ENCODE assay signal across 16 cellular contexts in the genomic region with DNA sequence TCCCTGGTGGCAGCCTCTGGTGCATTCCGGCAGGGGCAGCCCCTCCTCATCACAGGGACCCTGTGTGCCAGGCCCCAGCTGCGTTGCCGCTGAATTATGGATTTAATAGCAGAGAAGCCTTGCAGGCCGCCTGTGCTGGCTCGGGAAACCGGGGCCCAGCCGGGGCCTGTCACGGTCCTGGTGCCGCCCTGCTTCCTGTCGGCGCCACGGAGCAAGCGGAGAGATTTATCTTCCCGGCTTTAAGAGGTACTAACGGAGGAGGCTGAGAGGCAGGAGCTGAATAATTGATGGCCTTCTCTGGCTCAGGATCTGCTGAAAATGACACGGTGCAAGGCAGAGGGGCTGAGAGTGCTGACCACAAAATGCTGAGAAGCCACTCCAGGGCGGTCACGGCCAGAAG. TPM values are rescaled to one million over a fixed set of nuclear protein-coding genes. Genes with fewer than 3 reads are reported as not detected.
A peak's percentile ranks its signal among the peaks of the same experiment; 100 is the strongest.
DNase-seq lines count a peak whose midpoint lies in the region; ATAC-seq, FAIRE-seq and TF ChIP-seq lines count a peak whose summit lies in the region.
"Had no signal": no experiment of that assay in that cellular context is flagged by ENCODE, and none has a peak within 500 bp of the region (broad histone marks: within the 10 kb centered on the region; RNA-seq: fewer than 3 reads in every experiment).

No MANE protein-coding gene starts in this region.

- H2BK15ac ChIP-seq in H9 (ENCODE audit: low read depth, low read length) = no peak overlapping the region

- dilution Hi-C loops in endothelial cell of umbilical vein (cut with MboI; ENCODE audit: extremely low pct_ligation_motif_present, low sequenced_read_pairs) = no loop called here

- in situ Hi-C loops in KBM-7 (cut with MboI; ENCODE audit: low pct_unique_long_range_greater_than_20kb, low sequenced_read_pairs) = no loop called here

- TF ChIP-seq CTCF in H9 (conservative IDR thresholded peaks at IDR 0.05) (no peak), endothelial cell of umbilical vein (IDR thresholded peaks at IDR 0.05; ENCODE audit: extremely low read depth in 1 of 2, insufficient read depth in 1 of 2, low read depth in 1 of 2, low read length in 2 of 2) (no peak), nephron progenitor cell (IDR thresholded peaks at IDR 0.05) (no peak), foreskin keratinocyte (conservative IDR thresholded peaks at IDR 0.05) (no peak)

- no CpG with 5 or more reads among the region's 18 CpGs for WGBS in H9 (ENCODE audit: extremely low coverage, insufficient read length, low lambda C conversion rate)

- H3K56ac ChIP-seq in H9 (ENCODE audit: insufficient read length, low read depth, low read length) = no peak overlapping the region

- no peak for FAIRE-seq in endothelial cell of umbilical vein (lab: Jason Lieb, UNC)

- H3K79me1 ChIP-seq in H9 (ENCODE audit: insufficient read depth, low read depth, low read length, poor library complexity, severe bottlenecking) = no peaks in the 10 kb centered on the region

- H4K91ac ChIP-seq in H9 (ENCODE audit: insufficient read length, low read depth, low read length) = no peak overlapping the region

- no peak overlapping the region for H3K23ac ChIP-seq in H9 (ENCODE audit: insufficient read length, low read depth, low read length)

- H3K4me1 Mint-ChIP-seq in H9 = peaks cover 24 to 41% of the 10 kb centered on the region in 2 experiments
- H3K4me1 Mint-ChIP-seq in nephron progenitor cell = peaks cover 54% of the 10 kb centered on the region
- H3K4me1 Mint-ChIP-seq in immature natural killer cell = peaks cover 25 to 29% of the 10 kb centered on the region in 2 donors

- POLR2A ChIA-PET in endothelial cell of umbilical vein (lab: Charles Lee) = no interaction called here

- no peak overlapping the region for H3K4me3 Mint-ChIP-seq in H9
- H3K4me3 Mint-ChIP-seq in nephron progenitor cell = peak overlapping the region; percentile 38
- H3K4me3 Mint-ChIP-seq in immature natural killer cell = no peak overlapping the region

- H3K4me2 ChIP-seq in BLaER1 = peak overlapping the region; percentile 99
- no peak overlapping the region for H3K4me2 ChIP-seq in H9 (ENCODE audit: insufficient read depth, insufficient read length, low read length)
- no peak overlapping the region for H3K4me2 ChIP-seq in endothelial cell of umbilical vein (ENCODE audit: insufficient read depth, low read length)

- no peak overlapping the region for H3T11ph ChIP-seq in H9 (ENCODE audit: low read length)

- DNase-seq in H9 (no peak), endothelial cell of umbilical vein (ENCODE audit: low read depth, low spot score) (no peak), nephron progenitor cell (peak; percentile 49), foreskin keratinocyte (no peak), immature natural killer cell (no peak), KBM-7 (no peak)
- DNase-seq: anterior cingulate cortex; C1 segment of cervical spinal cord; NCI-H1048; NCI-H226; stimulated activated naive CD8-positive, alpha-beta T cell treated with anti-CD3 and anti-CD28 coated beads, Interleukin-15, Interleukin-2, amounts not matched to agents 100 U/mL and 50 U/mL, for 24 hours had no signal

- H3K9me3 Mint-ChIP-seq in H9 (no peaks in the 10 kb centered on the region), nephron progenitor cell (no peaks in the 10 kb centered on the region), immature natural killer cell (no peaks in the 10 kb centered on the region)
- H3K9me3 Mint-ChIP-seq: memory B cell had no signal

- BruUV-seq in endothelial cell of umbilical vein (replicated peaks; lab: Mats Ljungman, UMichigan) = no TSS peak

- H3K27ac Mint-ChIP-seq in H9 = peak overlapping the region in 1 of 3 experiments; percentile 53; a peak in 1 of 7 replicates
- H3K27ac Mint-ChIP-seq in nephron progenitor cell = no peak overlapping the region
- peak overlapping the region in 2 of 6 donors; percentile 34 to 59 for H3K27ac Mint-ChIP-seq in immature natural killer cell
- H3K27ac Mint-ChIP-seq: memory B cell had no signal

- H2BK120ac ChIP-seq in H9 (ENCODE audit: low read depth, low read length, poor library complexity, severe bottlenecking) = no peak overlapping the region

- no peak overlapping the region for H2BK12ac ChIP-seq in H9 (ENCODE audit: insufficient read length, low read depth, low read length)

- H2BK5ac ChIP-seq in H9 (ENCODE audit: insufficient read length, low read length) = no peak overlapping the region

- H3K27me3 Mint-ChIP-seq in H9 (ENCODE audit: low read depth) (no peaks in the 10 kb centered on the region; the same call in 1 of the 2 replicates), nephron progenitor cell (ENCODE audit: low read depth, poor library complexity) (peaks cover 28% of the 10 kb centered on the region), immature natural killer cell (ENCODE audit: low read depth in 3 of 3) (peaks cover 0 to 2% (median 0%) of the 10 kb centered on the region in 3 donors)

- H3K9ac ChIP-seq in BLaER1 (peak overlapping the region; percentile 12; the same call in 1 of the 2 replicates), H9 (ENCODE audit: extremely low read depth, insufficient read length, low read length) (no peak overlapping the region), endothelial cell of umbilical vein (replicated peaks; ENCODE audit: extremely low read depth, insufficient read depth, low read length) (no peak overlapping the region)

- H3K9me1 ChIP-seq in endothelial cell of umbilical vein (replicated peaks; ENCODE audit: control insufficient read depth, extremely low read depth, insufficient read depth, low read length) = no peaks in the 10 kb centered on the region

- ATAC-seq in foreskin keratinocyte (no peak), HG02840 (IDR thresholded peaks at IDR 0.05; ENCODE audit: low FRiP score, unreplicated experiment) (no peak)
- ATAC-seq: stimulated activated naive CD8-positive, alpha-beta T cell treated with anti-CD3 and anti-CD28 coated beads, Interleukin-15, Interleukin-2, amounts not matched to agents 100 U/mL and 50 U/mL, for 24 hours had no signal

- CTCF ChIA-PET in endothelial cell of umbilical vein (lab: Charles Lee) = no interaction called here

- H3K9me3 ChIP-seq in BLaER1 (no peaks in the 10 kb centered on the region), H9 (ENCODE audit: control insufficient read depth, low read depth, low read length) (no peaks in the 10 kb centered on the region), endothelial cell of umbilical vein (replicated peaks; ENCODE audit: control insufficient read depth, insufficient read depth, low read length) (no peaks in the 10 kb centered on the region)
- H3K9me3 ChIP-seq: SJSA1 had no signal

- no peak overlapping the region for H3K14ac ChIP-seq in H9 (ENCODE audit: insufficient read depth, low read length)

- H3K36me3 Mint-ChIP-seq in H9 (ENCODE audit: insufficient read depth in 1 of 3, low read depth in 3 of 3) (no peaks in the 10 kb centered on the region), nephron progenitor cell (ENCODE audit: low read depth) (no peaks in the 10 kb centered on the region), immature natural killer cell (no peaks in the 10 kb centered on the region)
- H3K36me3 Mint-ChIP-seq: memory B cell had no signal

- no peak overlapping the region for H4K5ac ChIP-seq in H9 (ENCODE audit: insufficient read length, low read depth, low read length)

- H3K23me2 ChIP-seq in H9 (ENCODE audit: insufficient read length, low read depth, low read length, poor library complexity, severe bottlenecking) = no peaks in the 10 kb centered on the region

- H3K18ac ChIP-seq in H9 (ENCODE audit: insufficient read length, low read depth, low read length) = peak overlapping the region; percentile 22

- no peaks in the 10 kb centered on the region for H3K36me3 ChIP-seq in BLaER1
- H3K36me3 ChIP-seq in endothelial cell of umbilical vein (ENCODE audit: control insufficient read depth in 2 of 2, extremely low read depth in 1 of 2, insufficient read depth in 2 of 2, low read length in 2 of 2) = no peaks in the 10 kb centered on the region
- H3K36me3 ChIP-seq: SJSA1 had no signal

- peaks cover 93% of the 10 kb centered on the region for H3K4me1 ChIP-seq in BLaER1
- H3K4me1 ChIP-seq in H9 (ENCODE audit: insufficient read depth, low read length) = no peaks in the 10 kb centered on the region; the same call in 1 of the 2 replicates
- peaks cover 35% of the 10 kb centered on the region for H3K4me1 ChIP-seq in endothelial cell of umbilical vein (ENCODE audit: control insufficient read depth, extremely low read depth, insufficient read depth, low read length)
- H3K4me1 ChIP-seq in foreskin keratinocyte = peaks cover 5% of the 10 kb centered on the region

- H3K4ac ChIP-seq in H9 (ENCODE audit: low read depth, low read length) = no peak overlapping the region

- no peak overlapping the region for H2AK5ac ChIP-seq in H9 (ENCODE audit: insufficient read length, low read length)

- H4K20me1 ChIP-seq in BLaER1 = no peaks in the 10 kb centered on the region
- H4K20me1 ChIP-seq in H9 (ENCODE audit: control insufficient read depth, insufficient read depth, insufficient read length) = no peaks in the 10 kb centered on the region
- H4K20me1 ChIP-seq in endothelial cell of umbilical vein (replicated peaks; ENCODE audit: control insufficient read depth, extremely low read depth, insufficient read depth, low read length) = no peaks in the 10 kb centered on the region

- no peak for TF ChIP-seq POLR2A in endothelial cell of umbilical vein (IDR thresholded peaks at IDR 0.05; ENCODE audit: low read depth, low read length)

- H3K79me2 ChIP-seq in H9 (ENCODE audit: insufficient read depth, low read length) (no peaks in the 10 kb centered on the region), endothelial cell of umbilical vein (ENCODE audit: control insufficient read depth, insufficient read depth, low read length) (peaks cover 2% of the 10 kb centered on the region)

- no peak overlapping the region for H2AFZ ChIP-seq in H9 (ENCODE audit: low read length)
- peak overlapping the region; percentile 75 for H2AFZ ChIP-seq in endothelial cell of umbilical vein (ENCODE audit: low read depth, low read length)

- H3K4me3 ChIP-seq in BLaER1 (no peak overlapping the region), endothelial cell of umbilical vein (replicated peaks in 1 of 3; ENCODE audit: insufficient read depth in 1 of 3, low read depth in 1 of 3, low read length in 3 of 3) (no peak overlapping the region)
- H3K4me3 ChIP-seq: SJSA1 had no signal

- peak overlapping the region; percentile 91 for H3K27ac ChIP-seq in BLaER1
- no peak overlapping the region for H3K27ac ChIP-seq in H9 (ENCODE audit: insufficient read length, low read depth, low read length)
- no peak overlapping the region for H3K27ac ChIP-seq in endothelial cell of umbilical vein (ENCODE audit: insufficient read depth, low read depth, low read length)
- no peak overlapping the region for H3K27ac ChIP-seq in foreskin keratinocyte
- H3K27ac ChIP-seq: SJSA1 had no signal

- H3K27me3 ChIP-seq in BLaER1 = no peaks in the 10 kb centered on the region
- H3K27me3 ChIP-seq in H9 (ENCODE audit: insufficient read depth, low read length) = no peaks in the 10 kb centered on the region
- H3K27me3 ChIP-seq in endothelial cell of umbilical vein (ENCODE audit: control insufficient read depth in 2 of 2, insufficient read depth in 2 of 2, low read length in 2 of 2) = no peaks in the 10 kb centered on the region
- no peaks in the 10 kb centered on the region for H3K27me3 ChIP-seq in foreskin keratinocyte

- no peak overlapping the region for H4K8ac ChIP-seq in H9 (replicated peaks; ENCODE audit: insufficient read length, low read depth, low read length)

- no peak overlapping the region for H2BK20ac ChIP-seq in H9 (ENCODE audit: low read depth, low read length, poor library complexity, severe bottlenecking)

- intact Hi-C loops in endothelial cell of umbilical vein (cut with micrococcal nuclease) = loop anchor here (5.0 kb wide), 1 partner anchor 48 kb away; no protein-coding TSS in a partner anchor

RNA-seq across cellular contexts. Expression of a gene that starts 54.0 kb away (rescaled TPM):
- total RNA-seq in H9 (2021) (not detected in 2 replicates), endothelial cell of umbilical vein (9.4 and 11.6 TPM in 2 replicates), foreskin keratinocyte (not detected in 2 replicates)
- polyA plus RNA-seq in endothelial cell of umbilical vein (9.8 and 10.5 TPM in 2 replicates), foreskin keratinocyte (not detected in 2 replicates), immature natural killer cell (under 1 TPM in 1 of 3 donors, not detected in 2; 0.66 TPM)
- 2.9 and 5.7 TPM in 2 replicates for polyA plus RNA-seq in endothelial cell of umbilical vein (2011; cell fraction: cytosol; rRNA removed)
- polyA plus RNA-seq in endothelial cell of umbilical vein (2011; cell fraction: nucleus; rRNA removed) = 36.3 and 42.6 TPM in 2 replicates
- polyA plus RNA-seq in endothelial cell of umbilical vein (2012) = 5.0 and 8.4 TPM in 2 replicates
- polyA minus RNA-seq in endothelial cell of umbilical vein = 2.0 and 6.2 TPM in 2 replicates
- polyA minus RNA-seq in endothelial cell of umbilical vein (2011; cell fraction: cytosol; rRNA and poly(A)+ RNA removed) = not detected
- 3.1 and 4.8 TPM in 2 replicates for polyA minus RNA-seq in endothelial cell of umbilical vein (2011; cell fraction: nucleus; rRNA and poly(A)+ RNA removed)
- total RNA-seq: skeletal muscle tissue had no signal
